12 cellular contexts compared by ENCODE assay signal in genomic region chr5:14914603-14915277, GRCh38. TPM values are rescaled to one million over a fixed set of nuclear protein-coding genes. Genes with fewer than 3 reads are reported as not detected.
DNase-seq lines count a peak whose midpoint lies in the region; FAIRE-seq and TF ChIP-seq lines count a peak whose summit lies in the region.
"Had no signal": no experiment of that assay in that cellular context is flagged by ENCODE, and none has a peak within 500 bp of the region (broad histone marks: within the 10 kb centered on the region; RNA-seq: fewer than 3 reads in every experiment).

No MANE protein-coding gene starts in this region.

- DNase-seq in Daoy (ENCODE audit: low read depth), result peak; percentile 49
- DNase-seq in HTR-8/SVneo (ENCODE audit: insufficient read length, low spot score), result no peak
- peak; percentile 55 for DNase-seq in brain pericyte (ENCODE audit: low read depth, low spot score)
- no peak for DNase-seq in mesothelial cell of epicardium (ENCODE audit: low spot score in 2 of 2, unreplicated experiment in 2 of 2)
- no peak for DNase-seq in DMS153 (lab: John Stamatoyannopoulos, UW)
- no peak for DNase-seq in AML-193 (lab: John Stamatoyannopoulos, UW)
- DNase-seq in GM19238 (ENCODE audit: insufficient read length, low spot score), result no peak
- DNase-seq: activated CD4-positive, alpha-beta memory T cell treated with anti-CD3 and anti-CD28 coated beads for 36 hours; aorta; NCI-H1694; stimulated activated CD4-positive, alpha-beta T cell treated with anti-CD3 and anti-CD28 coated beads, Interleukin-2, amount 100 ng/mL, for 48 hours; stomach had no signal

- no peak overlapping the region for H3K4me3 Mint-ChIP-seq in mesothelial cell of epicardium
- H3K4me3 Mint-ChIP-seq: activated CD4-positive, alpha-beta memory T cell treated with anti-CD3 and anti-CD28 coated beads for 36 hours had no signal

- peaks cover 57% of the 10 kb centered on the region for H3K4me1 Mint-ChIP-seq in mesothelial cell of epicardium

- H3K27me3 Mint-ChIP-seq in mesothelial cell of epicardium (ENCODE audit: low read depth), result no peaks in the 10 kb centered on the region
- H3K27me3 Mint-ChIP-seq: activated CD4-positive, alpha-beta memory T cell treated with anti-CD3 and anti-CD28 coated beads for 36 hours had no signal

- FAIRE-seq in HTR-8/SVneo (lab: Jason Lieb, UNC), result peak; percentile 54

- peak overlapping the region; percentile 88 for H3K27ac Mint-ChIP-seq in mesothelial cell of epicardium
- H3K27ac Mint-ChIP-seq: activated CD4-positive, alpha-beta memory T cell treated with anti-CD3 and anti-CD28 coated beads for 36 hours had no signal

- peaks cover 8% of the 10 kb centered on the region for H3K9me3 Mint-ChIP-seq in mesothelial cell of epicardium

- TF ChIP-seq CTCF in mesothelial cell of epicardium (IDR thresholded peaks at IDR 0.05; ENCODE audit: unreplicated experiment), result no peak

- H3K36me3 Mint-ChIP-seq in mesothelial cell of epicardium, result peaks cover 2% of the 10 kb centered on the region

RNA-seq across cellular contexts. Expression of gene ANKH, which starts 43.2 kb away (rescaled TPM):
- 14.4 and 27.2 TPM in 2 replicates for total RNA-seq in Daoy (2014; rRNA removed; shearing (Covaris generic))
- 39.1 to 39.7 TPM (median 39.4 TPM) in 3 replicates for total RNA-seq in mesothelial cell of epicardium

Comparison
In these comparisons a context has a peak if more than half of its experiments do, and no peak if none do; other contexts are left out.
1. DNase-seq: peak in Daoy (single experiment) and brain pericyte (single experiment); none in HTR-8/SVneo (single experiment), mesothelial cell of epicardium (0 of 2), DMS153 (single experiment), AML-193 (0 of 2) and GM19238 (single experiment).